1 cellular context compared by ENCODE assay signal in genomic region chr19:11102944-11103343, GRCh38.
TF ChIP-seq lines count a peak whose summit lies in the region.

No MANE protein-coding gene starts in this region.

TF ChIP-seq in GM12878, 131 proteins besides CTCF, POLR2A, EP300 and RAD21:
- TF ChIP-seq BMI1 (IDR thresholded peaks at IDR 0.05; ENCODE audit: borderline replicate concordance) (no peak), WRNIP1 (IDR thresholded peaks at IDR 0.05; ENCODE audit: borderline replicate concordance, low read depth, low read length) (no peak), ZNF384 (IDR thresholded peaks at IDR 0.05; ENCODE audit: borderline replicate concordance, low read depth, low read length) (no peak), HDGF (IDR thresholded peaks at IDR 0.05) (no peak), RBBP5 (conservative IDR thresholded peaks at IDR 0.05) (no peak), PML (IDR thresholded peaks at IDR 0.05; ENCODE audit: low read length) (no peak), SREBF1 (IDR thresholded peaks at IDR 0.05; ENCODE audit: low read length) (no peak), LARP7 (IDR thresholded peaks at IDR 0.05) (no peak), ZSCAN29 (IDR thresholded peaks at IDR 0.05) (no peak), BCLAF1 (IDR thresholded peaks at IDR 0.05) (no peak)
